In genomic region chr1:40475268-40475667, GRCh38 we compare ENCODE assay signal across 32 cellular contexts.
"Had no signal": no experiment of that assay in that cellular context is flagged by ENCODE, and none has a peak within 500 bp of the region (broad histone marks: within the 10 kb centered on the region; RNA-seq: fewer than 3 reads in every experiment).

No MANE protein-coding gene starts in this region.

- H3K79me2 ChIP-seq: parathyroid adenoma had no signal

- H3K27ac ChIP-seq: esophagus muscularis mucosa, foreskin keratinocyte, gastroesophageal sphincter, heart right ventricle, left lung, neural progenitor cell, parathyroid adenoma, prostate gland, right atrium auricular region, suprapubic skin, transverse colon, upper lobe of right lung, uterus had no signal

- H3K27me3 ChIP-seq: esophagus muscularis mucosa, foreskin keratinocyte, gastroesophageal sphincter, heart right ventricle, left lung, neural progenitor cell, right atrium auricular region, suprapubic skin, transverse colon, upper lobe of right lung, uterus had no signal

- H3K27ac Mint-ChIP-seq: dendritic cell treated with granulocyte-macrophage colony-stimulating factor and Interleukin-4, amounts not matched to agents 40 ng/mL and 50 ng/mL, for 4 days; mesothelial cell of epicardium; naive B cell; natural killer cell treated with Interleukin-12 subunit alpha and Interleukin-12 subunit beta and Interleukin-15 and Interleukin-18, amount 100 ng/mL, for 72 hours; neural progenitor cell; stimulated activated naive CD8-positive, alpha-beta T cell treated with anti-CD3 and anti-CD28 coated beads, Interleukin-15, amount 100 ng/mL, for 72 hours had no signal

- H3K4me2 ChIP-seq: neural progenitor cell, smooth muscle cell had no signal

- DNase-seq: effector memory CD4-positive, alpha-beta T cell; foreskin keratinocyte; heart right ventricle; hippocampal formation; left cardiac atrium; left lung; mesenchymal stem cell; mucosa of descending colon; naive B cell; stimulated activated CD4-positive, alpha-beta T cell treated with anti-CD3 and anti-CD28 coated beads, Interleukin-12 subunit alpha, Interleukin-12 subunit beta, amount 100 ng/mL, for 4 hours; stimulated activated CD4-positive, alpha-beta T cell treated with anti-CD3 and anti-CD28 coated beads, Interleukin-1b, Interleukin-23, amount 100 ng/mL, for 48 hours; stimulated activated CD4-positive, alpha-beta T cell treated with anti-CD3 and anti-CD28 coated beads, Interleukin-4, amount 100 ng/mL, for 1 hour; stimulated activated CD8-positive, alpha-beta memory T cell treated with anti-CD3 and anti-CD28 coated beads, Interleukin-4, amount 100 ng/mL, for 48 hours; stimulated activated naive CD4-positive, alpha-beta T cell; stimulated activated naive CD8-positive, alpha-beta T cell treated with anti-CD3 and anti-CD28 coated beads, Interleukin-15, amount 100 ng/mL, for 72 hours; transverse colon; upper lobe of right lung; uterus had no signal

- H3K9ac ChIP-seq: neural progenitor cell, parathyroid adenoma had no signal

- H3K27me3 Mint-ChIP-seq: naive B cell; natural killer cell treated with Interleukin-12 subunit alpha and Interleukin-12 subunit beta and Interleukin-15 and Interleukin-18, amount 100 ng/mL, for 72 hours; stimulated activated naive CD8-positive, alpha-beta T cell treated with anti-CD3 and anti-CD28 coated beads, Interleukin-15, amount 100 ng/mL, for 72 hours had no signal

- H3K4me3 ChIP-seq: esophagus muscularis mucosa, gastroesophageal sphincter, heart right ventricle, left lung, mucosa of descending colon, neural progenitor cell, prostate gland, right atrium auricular region, smooth muscle cell, suprapubic skin, transverse colon, upper lobe of right lung, uterus had no signal

- ATAC-seq: foreskin keratinocyte; gastroesophageal sphincter; heart right ventricle; left cardiac atrium; left lung; mucosa of descending colon; natural killer cell treated with Interleukin-12 subunit alpha and Interleukin-12 subunit beta and Interleukin-15 and Interleukin-18, amount 100 ng/mL, for 72 hours; sciatic nerve; stimulated activated naive CD8-positive, alpha-beta T cell treated with anti-CD3 and anti-CD28 coated beads, Interleukin-15, amount 100 ng/mL, for 72 hours; upper lobe of right lung had no signal

- H3K36me3 ChIP-seq: gastroesophageal sphincter, left lung, neural progenitor cell, prostate gland, right atrium auricular region, suprapubic skin, transverse colon, upper lobe of right lung, uterus had no signal

- H3K4me3 Mint-ChIP-seq: dendritic cell treated with granulocyte-macrophage colony-stimulating factor and Interleukin-4, amounts not matched to agents 40 ng/mL and 50 ng/mL, for 4 days; natural killer cell treated with Interleukin-12 subunit alpha and Interleukin-12 subunit beta and Interleukin-15 and Interleukin-18, amount 100 ng/mL, for 72 hours; neural progenitor cell; stimulated activated naive CD8-positive, alpha-beta T cell treated with anti-CD3 and anti-CD28 coated beads, Interleukin-15, amount 100 ng/mL, for 72 hours had no signal

- FAIRE-seq: endothelial cell of umbilical vein, islet of Langerhans had no signal

- H3K9me3 ChIP-seq: prostate gland had no signal

- H3K4me1 ChIP-seq: foreskin keratinocyte, parathyroid adenoma, prostate gland, uterus had no signal

- H2AFZ ChIP-seq: neural progenitor cell, parathyroid adenoma had no signal
